ENCODE assay signal across 22 cellular contexts in the genomic region with DNA sequence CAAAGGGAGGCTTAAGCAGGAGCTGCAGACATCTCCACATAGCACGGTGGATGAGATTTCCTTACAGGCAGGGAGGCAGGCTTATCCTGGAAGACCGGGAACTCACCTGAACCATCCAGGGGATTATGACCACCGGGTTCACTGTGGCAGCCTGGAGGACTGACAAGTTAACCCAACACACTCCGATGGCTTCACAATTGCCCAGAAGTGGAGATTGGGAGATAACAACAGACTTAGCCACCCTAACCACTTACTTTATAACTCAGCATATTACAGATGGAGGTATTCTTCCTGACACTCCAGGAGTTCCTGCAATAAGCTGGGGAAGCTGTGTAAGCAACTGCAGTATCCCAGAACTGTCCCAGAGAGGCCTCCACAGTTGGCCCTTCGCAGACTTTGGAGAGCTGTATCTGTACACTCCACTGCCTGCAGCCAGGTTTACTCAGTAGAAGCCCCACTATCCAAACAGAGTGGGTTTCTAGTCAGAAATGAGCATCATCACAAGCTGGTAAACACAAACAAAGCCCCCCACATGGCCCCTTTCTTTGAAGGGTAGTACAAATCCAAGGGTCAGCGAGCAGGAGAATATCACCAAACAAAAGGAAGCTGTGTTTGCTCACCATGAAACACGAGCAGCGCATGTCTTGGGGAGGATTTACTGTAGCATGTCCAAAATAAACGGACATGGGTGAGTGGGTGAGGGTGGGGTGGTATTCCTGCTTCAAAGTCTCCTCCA.
A peak's percentile ranks its signal among the peaks of the same experiment; 100 is the strongest.
DNase-seq lines count a peak whose midpoint lies in the region; ATAC-seq and TF ChIP-seq lines count a peak whose summit lies in the region.
"Had no signal": no experiment of that assay in that cellular context is flagged by ENCODE, and none has a peak within 500 bp of the region (broad histone marks: within the 10 kb centered on the region; RNA-seq: fewer than 3 reads in every experiment).

No MANE protein-coding gene starts in this region.

- H3K4me1 Mint-ChIP-seq in CD14-positive monocyte, result peaks cover 5% of the 10 kb centered on the region
- H3K4me1 Mint-ChIP-seq in activated CD4-positive, alpha-beta T cell treated with anti-CD3 and anti-CD28 coated beads, Interleukin-2, amount 10 ng/mL, durations not matched to agents 24 days and 14 days, result no peaks in the 10 kb centered on the region
- H3K4me1 Mint-ChIP-seq: central memory CD8-positive, alpha-beta T cell had no signal

- DNase-seq in NCI-H1417 (lab: John Stamatoyannopoulos, UW), result peak in 2 of 3 experiments; percentile 26 to 65
- no peak for DNase-seq in NCI-H1417 treated with DMSO at 0.1 percent for 48 hours (lab: John Stamatoyannopoulos, UW)
- peak; percentile 82 for DNase-seq in NCI-H748 (lab: John Stamatoyannopoulos, UW; ENCODE audit: unreplicated experiment)
- no peak for DNase-seq in left lobe of liver (ENCODE audit: low spot score)
- peak; percentile 52 for DNase-seq in smooth muscle cell of the brain vasculature (ENCODE audit: low read depth, low spot score)
- no peak for DNase-seq in CD14-positive monocyte (ENCODE audit: low spot score)
- no peak for DNase-seq in stimulated activated CD4-positive, alpha-beta T cell treated with anti-CD3 and anti-CD28 coated beads, Interleukin-15, amount 100 ng/mL, for 24 hours
- no peak for DNase-seq in activated CD4-positive, alpha-beta T cell treated with anti-CD3 and anti-CD28 coated beads, Interleukin-2, amount 10 ng/mL, durations not matched to agents 24 days and 14 days
- DNase-seq: 8988T; activated CD4-positive, alpha-beta T cell treated with anti-CD3 and anti-CD28 coated beads for 4 hours; activated gamma-delta T cell; amniotic stem cell; DND-41; Kasumi-1; NCI-H1436; NCI-H524; OCI-M1; ovary; spleen; T-helper 9 cell had no signal

- intact Hi-C loops in CD14-positive monocyte (cut with micrococcal nuclease), result no loop called here
- intact Hi-C loops in activated CD4-positive, alpha-beta T cell treated with anti-CD3 and anti-CD28 coated beads, Interleukin-2, amount 10 ng/mL, durations not matched to agents 24 days and 14 days (cut with micrococcal nuclease), result no loop called here

- peaks cover 0 to 2% (median 2%) of the 10 kb centered on the region in 3 donors for H3K27me3 Mint-ChIP-seq in CD14-positive monocyte (ENCODE audit: low read depth in 3 of 3)
- H3K27me3 Mint-ChIP-seq in activated CD4-positive, alpha-beta T cell treated with anti-CD3 and anti-CD28 coated beads, Interleukin-2, amount 10 ng/mL, durations not matched to agents 24 days and 14 days, result no peaks in the 10 kb centered on the region
- H3K27me3 Mint-ChIP-seq: central memory CD8-positive, alpha-beta T cell had no signal

- no peak for TF ChIP-seq CTCF in CD14-positive monocyte (IDR thresholded peaks at IDR 0.05)

- peak; percentile 44 for ATAC-seq in left lobe of liver
- ATAC-seq: esophagus mucosa had no signal

- H3K36me3 Mint-ChIP-seq in CD14-positive monocyte, result no peaks in the 10 kb centered on the region
- H3K36me3 Mint-ChIP-seq in activated CD4-positive, alpha-beta T cell treated with anti-CD3 and anti-CD28 coated beads, Interleukin-2, amount 10 ng/mL, durations not matched to agents 24 days and 14 days (ENCODE audit: low read depth), result no peaks in the 10 kb centered on the region

- no peaks in the 10 kb centered on the region for H3K9me3 Mint-ChIP-seq in CD14-positive monocyte
- no peaks in the 10 kb centered on the region for H3K9me3 Mint-ChIP-seq in activated CD4-positive, alpha-beta T cell treated with anti-CD3 and anti-CD28 coated beads, Interleukin-2, amount 10 ng/mL, durations not matched to agents 24 days and 14 days

- H3K27ac Mint-ChIP-seq in CD14-positive monocyte, result no peak overlapping the region
- H3K27ac Mint-ChIP-seq in activated CD4-positive, alpha-beta T cell treated with anti-CD3 and anti-CD28 coated beads, Interleukin-2, amount 10 ng/mL, durations not matched to agents 24 days and 14 days, result no peak overlapping the region

- H3K4me3 Mint-ChIP-seq in CD14-positive monocyte, result no peak overlapping the region
- no peak overlapping the region for H3K4me3 Mint-ChIP-seq in activated CD4-positive, alpha-beta T cell treated with anti-CD3 and anti-CD28 coated beads, Interleukin-2, amount 10 ng/mL, durations not matched to agents 24 days and 14 days
- H3K4me3 Mint-ChIP-seq: central memory CD8-positive, alpha-beta T cell had no signal

Comparison
In these comparisons a context has a peak if more than half of its experiments do, and no peak if none do; other contexts are left out.
1. DNase-seq: peak in NCI-H1417 (2 of 3), NCI-H748 (single experiment) and smooth muscle cell of the brain vasculature (single experiment); none in NCI-H1417 treated with DMSO at 0.1 percent for 48 hours (single experiment), left lobe of liver (single experiment), CD14-positive monocyte (single experiment), stimulated activated CD4-positive, alpha-beta T cell treated with anti-CD3 and anti-CD28 coated beads, Interleukin-15, amount 100 ng/mL, for 24 hours (single experiment) and activated CD4-positive, alpha-beta T cell treated with anti-CD3 and anti-CD28 coated beads, Interleukin-2, amount 10 ng/mL, durations not matched to agents 24 days and 14 days (single experiment).